In the genomic region with DNA sequence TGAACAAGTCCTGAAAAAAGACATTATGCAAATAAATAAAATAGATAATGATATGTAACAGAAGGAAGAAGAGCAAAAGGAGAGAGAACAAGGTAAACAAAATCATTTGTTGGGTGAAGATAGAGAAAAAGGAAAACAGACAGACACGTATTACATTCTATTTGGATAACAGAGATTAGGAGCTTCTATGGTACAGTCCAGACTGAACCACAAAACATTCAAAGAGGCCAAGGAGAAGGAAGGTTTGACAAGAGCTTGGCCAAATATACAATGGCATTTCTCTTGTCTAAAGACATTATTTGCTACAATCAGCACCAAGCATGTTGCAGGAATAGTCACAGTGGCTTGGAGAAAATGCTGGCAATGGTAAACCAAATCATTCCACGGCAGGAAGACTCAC, we compare ENCODE assay signal across 19 cellular contexts. TPM values are rescaled to one million over a fixed set of nuclear protein-coding genes. Genes with fewer than 3 reads are reported as not detected.
DNase-seq lines count a peak whose midpoint lies in the region; ATAC-seq and TF ChIP-seq lines count a peak whose summit lies in the region.
"Had no signal": no experiment of that assay in that cellular context is flagged by ENCODE, and none has a peak within 500 bp of the region (broad histone marks: within the 10 kb centered on the region; RNA-seq: fewer than 3 reads in every experiment).

No MANE protein-coding gene starts in this region.

- TF ChIP-seq CTCF in MCF 10A (IDR thresholded peaks at IDR 0.05; ENCODE audit: unreplicated experiment) (no peak), breast epithelium (IDR thresholded peaks at IDR 0.05) (no peak), WERI-Rb-1 (IDR thresholded peaks at IDR 0.05; ENCODE audit: low read depth, low read length) (no peak)

- no peak for ATAC-seq in activated CD4-positive, alpha-beta T cell treated with anti-CD3 and anti-CD28 coated beads for 36 hours
- ATAC-seq: Right ventricle myocardium inferior had no signal

- CTCF ChIA-PET in activated CD4-positive, alpha-beta T cell treated with anti-CD3 and anti-CD28 coated beads for 36 hours (lab: Charles Lee) = no interaction called here
- CTCF ChIA-PET in MCF 10A (lab: Yijun Ruan, JAX) = no interaction called here

- DNase-seq in activated CD4-positive, alpha-beta T cell treated with anti-CD3 and anti-CD28 coated beads for 36 hours = no peak
- no peak for DNase-seq in activated CD4-positive, alpha-beta T cell treated with anti-CD3 and anti-CD28 coated beads, Interleukin-2, amount 50 U/mL, for 1 hour
- DNase-seq in MCF 10A (ENCODE audit: unreplicated experiment) (no peak), breast epithelium (ENCODE audit: low spot score in 2 of 2) (no peak), amniotic epithelial cell (ENCODE audit: low read depth) (peak; percentile 18), SW480 (ENCODE audit: low spot score) (no peak), WERI-Rb-1 (no peak)
- DNase-seq: BE2C, COR-L47, DMS79, Karpas-422, MG63, NCI-H1417, NCI-H1694 treated with DMSO at 0.1 percent for 48 hours, NCI-H446 treated with DMSO at 0.1 percent for 48 hours, NCI-H526 treated with DMSO at 0.1 percent for 48 hours had no signal

- H3K4me3 ChIP-seq in breast epithelium = no peak overlapping the region
- no peak overlapping the region for H3K4me3 ChIP-seq in WERI-Rb-1 (ENCODE audit: low read depth, low read length)
- H3K4me3 ChIP-seq: MG63, SJSA1 had no signal

- H3K27ac ChIP-seq in breast epithelium (no peak overlapping the region), WERI-Rb-1 (no peak overlapping the region)
- H3K27ac ChIP-seq: SJSA1 had no signal

- H3K36me3 ChIP-seq in breast epithelium (no peaks in the 10 kb centered on the region), WERI-Rb-1 (peaks cover 42% of the 10 kb centered on the region)
- H3K36me3 ChIP-seq: BE2C, MG63 had no signal

- intact Hi-C loops in activated CD4-positive, alpha-beta T cell treated with anti-CD3 and anti-CD28 coated beads for 36 hours (cut with DNase I, micrococcal nuclease) = loop anchor here in 1 of 2 experiments (5.0 kb wide), 1 partner anchor 77 kb away; no protein-coding TSS in a partner anchor
- intact Hi-C loops in MCF 10A (cut with micrococcal nuclease) = no loop called here
- intact Hi-C loops in breast epithelium (cut with DNase I; ENCODE audit: low total_unique reads) = no loop called here

- no peak overlapping the region for H3K4me3 Mint-ChIP-seq in activated CD4-positive, alpha-beta T cell treated with anti-CD3 and anti-CD28 coated beads for 36 hours
- H3K4me3 Mint-ChIP-seq in MCF 10A (ENCODE audit: unreplicated experiment) = no peak overlapping the region
- H3K4me3 Mint-ChIP-seq: IgD-negative memory B cell had no signal

- peak overlapping the region; percentile 8 for H3K27ac Mint-ChIP-seq in activated CD4-positive, alpha-beta T cell treated with anti-CD3 and anti-CD28 coated beads for 36 hours
- peak overlapping the region; percentile 16 for H3K27ac Mint-ChIP-seq in MCF 10A (ENCODE audit: low read depth, unreplicated experiment)
- H3K27ac Mint-ChIP-seq: IgD-negative memory B cell had no signal

- TF ChIP-seq POLR2A in breast epithelium (IDR thresholded peaks at IDR 0.05) = no peak

- no peaks in the 10 kb centered on the region for H3K9me3 Mint-ChIP-seq in activated CD4-positive, alpha-beta T cell treated with anti-CD3 and anti-CD28 coated beads for 36 hours (ENCODE audit: low read depth)
- H3K9me3 Mint-ChIP-seq in MCF 10A (ENCODE audit: unreplicated experiment) = no peaks in the 10 kb centered on the region
- H3K9me3 Mint-ChIP-seq: IgD-negative memory B cell had no signal

- H3K4me1 ChIP-seq in breast epithelium = no peaks in the 10 kb centered on the region
- H3K4me1 ChIP-seq: BE2C, SJSA1 had no signal

- BruUV-seq in MCF 10A (replicated peaks; lab: Mats Ljungman, UMichigan) = no TSS peak

- POLR2A ChIA-PET in activated CD4-positive, alpha-beta T cell treated with anti-CD3 and anti-CD28 coated beads for 36 hours (lab: Charles Lee) = no interaction called here
- POLR2A ChIA-PET in MCF 10A (lab: Yijun Ruan, JAX) = no interaction called here

- peaks cover 60% of the 10 kb centered on the region for H3K4me1 Mint-ChIP-seq in activated CD4-positive, alpha-beta T cell treated with anti-CD3 and anti-CD28 coated beads for 36 hours
- H3K4me1 Mint-ChIP-seq in MCF 10A (ENCODE audit: insufficient read depth, unreplicated experiment) = no peaks in the 10 kb centered on the region

- H3K9me3 ChIP-seq in breast epithelium (no peaks in the 10 kb centered on the region), WERI-Rb-1 (ENCODE audit: severe bottlenecking) (no peaks in the 10 kb centered on the region)
- H3K9me3 ChIP-seq: BE2C, MG63, SJSA1 had no signal

- no peaks in the 10 kb centered on the region for H3K27me3 Mint-ChIP-seq in activated CD4-positive, alpha-beta T cell treated with anti-CD3 and anti-CD28 coated beads for 36 hours
- no peaks in the 10 kb centered on the region for H3K27me3 Mint-ChIP-seq in MCF 10A (ENCODE audit: insufficient read depth, unreplicated experiment)
- H3K27me3 Mint-ChIP-seq: IgD-negative memory B cell had no signal

- peaks cover 57% of the 10 kb centered on the region for H3K36me3 Mint-ChIP-seq in activated CD4-positive, alpha-beta T cell treated with anti-CD3 and anti-CD28 coated beads for 36 hours (ENCODE audit: low read depth)
- peaks cover 41% of the 10 kb centered on the region for H3K36me3 Mint-ChIP-seq in MCF 10A (ENCODE audit: insufficient read depth, unreplicated experiment)

- H3K27me3 ChIP-seq in breast epithelium = no peaks in the 10 kb centered on the region
- no peaks in the 10 kb centered on the region for H3K27me3 ChIP-seq in WERI-Rb-1 (ENCODE audit: insufficient read depth, low read depth, severe bottlenecking)
- H3K27me3 ChIP-seq: BE2C, MG63, SJSA1 had no signal

RNA-seq across cellular contexts. Expression of gene SMG6, which starts 29.2 kb away (rescaled TPM):
- 10 to 100 TPM; 28.5 to 31.4 TPM for total RNA-seq in activated CD4-positive, alpha-beta T cell treated with anti-CD3 and anti-CD28 coated beads for 36 hours
- 17.0 and 23.2 TPM in 2 replicates for total RNA-seq in MCF 10A (2022)
- total RNA-seq in breast epithelium = 10 to 100 TPM; 24.9 to 29.3 (median 29.0) TPM

RNA-seq across cellular contexts. Expression of gene SRR, which starts 29.3 kb away (rescaled TPM):
- 10 to 100 TPM; 15.4 to 18.3 TPM for total RNA-seq in activated CD4-positive, alpha-beta T cell treated with anti-CD3 and anti-CD28 coated beads for 36 hours
- total RNA-seq in MCF 10A (2022) (7.7 and 16.6 TPM in 2 replicates), breast epithelium (10 to 100 TPM in 2 of 3 donors, 1 to 10 TPM in 1; 9.7 to 13.3 (median 10.2) TPM)
